Comparison of ENCODE assay signal across 20 cellular contexts in genomic region chrX:134146493-134146892, GRCh38.
"Had no signal": no experiment of that assay in that cellular context is flagged by ENCODE, and none has a peak within 500 bp of the region (broad histone marks: within the 10 kb centered on the region; RNA-seq: fewer than 3 reads in every experiment).

No MANE protein-coding gene starts in this region.

- FAIRE-seq: HTR-8/SVneo, RCC 7860 had no signal

- H3K27me3 ChIP-seq: SJSA1 had no signal

- H3K4me3 ChIP-seq: SJSA1, SK-N-MC had no signal

- H3K9me3 ChIP-seq: SJSA1 had no signal

- H3K4me1 ChIP-seq: SJSA1 had no signal

- H3K36me3 ChIP-seq: SJSA1 had no signal

- DNase-seq: KBM-7, MV-4-11, NCI-H1048, NCI-H1105, NCI-H1417, NCI-H1436 treated with DMSO at 0.1 percent for 48 hours, NCI-H1694, NCI-H187 treated with DMSO at 0.1 percent for 48 hours, NCI-H2029 treated with DMSO at 0.1 percent for 48 hours, NCI-H2227 treated with DMSO at 0.1 percent for 48 hours, NCI-H526 treated with DMSO at 0.1 percent for 48 hours, NCI-H748 treated with DMSO at 0.1 percent for 48 hours, Right ventricle myocardium superior, RPMI8226, SIG-M5 had no signal

- H3K27ac ChIP-seq: HL-60, SJSA1, SK-N-MC had no signal
